19 cellular contexts compared by ENCODE assay signal in genomic region chr15:43893956-43894355, GRCh38.
DNase-seq lines count a peak whose midpoint lies in the region; ATAC-seq, FAIRE-seq and TF ChIP-seq lines count a peak whose summit lies in the region.
"Had no signal": no experiment of that assay in that cellular context is flagged by ENCODE, and none has a peak within 500 bp of the region (broad histone marks: within the 10 kb centered on the region; RNA-seq: fewer than 3 reads in every experiment).

No MANE protein-coding gene starts in this region.

- H3K9ac ChIP-seq in kidney (ENCODE audit: low read length in 2 of 2), result no peak overlapping the region

- no TSS peak for BruUV-seq in Caco-2 (replicated peaks; lab: Mats Ljungman, UMichigan)

- intact Hi-C loops in Caco-2 (cut with micrococcal nuclease; ENCODE audit: unreplicated experiment) (no loop called here), heart left ventricle (cut with DNase I) (loop anchor here in 3 of 10 donors (1.0 to 2.0 kb wide), 2 partner anchors 15 kb away; no protein-coding TSS in a partner anchor), pancreas (cut with DNase I) (no loop called here), kidney (cut with DNase I) (no loop called here)

- POLR2A ChIA-PET in Caco-2 (lab: Charles Lee), result no interaction called here

- FAIRE-seq in pancreas (lab: Jason Lieb, UNC), result no peak
- no peak for FAIRE-seq in kidney (lab: Jason Lieb, UNC)
- FAIRE-seq: D721Med, GM19239, K562 had no signal

- H3K27ac Mint-ChIP-seq in Caco-2 (ENCODE audit: unreplicated experiment), result peak overlapping the region; percentile 6
- H3K27ac Mint-ChIP-seq: CD4-positive, alpha-beta T cell had no signal

- peaks cover 20% of the 10 kb centered on the region for H3K4me1 ChIP-seq in Caco-2
- peaks cover 0 to 60% (median 20%) of the 10 kb centered on the region in 12 donors for H3K4me1 ChIP-seq in heart left ventricle
- H3K4me1 ChIP-seq in pancreas, result peaks cover 6 to 22% (median 12%) of the 10 kb centered on the region in 3 donors
- no peaks in the 10 kb centered on the region for H3K4me1 ChIP-seq in kidney (ENCODE audit: control insufficient read depth in 1 of 2, insufficient read depth in 1 of 2, low read depth in 1 of 2, low read length in 2 of 2)

- H3K4me3 ChIP-seq in Caco-2 (ENCODE audit: low read depth, low read length), result no peak overlapping the region
- peak overlapping the region in 4 of 12 donors; percentile 3 to 27 (median 14) for H3K4me3 ChIP-seq in heart left ventricle
- no peak overlapping the region for H3K4me3 ChIP-seq in pancreas
- H3K4me3 ChIP-seq in kidney (ENCODE audit: low read length in 2 of 2), result no peak overlapping the region
- H3K4me3 ChIP-seq: K562 had no signal

- 23 to 52% (median 41%) methylated on average over 1 of the region's 1 CpG for WGBS in heart left ventricle, 4 donors
- WGBS in pancreas, 2 donors, result 16 to 44% methylated on average over 1 of the region's 1 CpG

- H3K36me3 Mint-ChIP-seq in Caco-2 (ENCODE audit: insufficient read depth, unreplicated experiment), result peaks cover 13% of the 10 kb centered on the region

- H3K36me3 ChIP-seq in Caco-2 (ENCODE audit: control insufficient read depth, insufficient read depth, low read length) (no peaks in the 10 kb centered on the region), heart left ventricle (no peaks in the 10 kb centered on the region), pancreas (no peaks in the 10 kb centered on the region), kidney (ENCODE audit: control insufficient read depth in 1 of 2, insufficient read depth in 2 of 2, low read length in 2 of 2) (no peaks in the 10 kb centered on the region)

- CTCF ChIA-PET in Caco-2 (lab: Charles Lee), result no interaction called here

- TF ChIP-seq POLR2A in heart left ventricle (IDR thresholded peaks at IDR 0.05), result peak in 1 of 2 donors; percentile 31

- H3K27ac ChIP-seq in heart left ventricle (peak overlapping the region; percentile 66 to 96 (median 88)), pancreas (no peak overlapping the region), kidney (ENCODE audit: low read depth in 2 of 2, low read length in 2 of 2) (no peak overlapping the region)
- H3K27ac ChIP-seq: HL-60 had no signal

- DNase-seq in Caco-2 (no peak), astrocyte of the hippocampus (ENCODE audit: low read depth, low spot score) (peak; percentile 37), heart left ventricle (peak in 4 of 5 donors; percentile 75 to 87 (median 83)), pancreas (peak in 4 of 6 donors; percentile 48 to 75 (median 58)), A172 (ENCODE audit: low spot score) (no peak), kidney (no peak)
- no peak for DNase-seq in activated naive CD4-positive, alpha-beta T cell (lab: John Stamatoyannopoulos, UW)
- no peak for DNase-seq in stimulated activated CD4-positive, alpha-beta T cell treated with anti-CD3 and anti-CD28 coated beads, Interleukin-4, amount 100 ng/mL, for 24 hours
- DNase-seq: CD4-positive, alpha-beta T cell; GF-D8; NCI-H1048; NCI-H146; NCI-H2081 treated with DMSO at 0.1 percent for 48 hours; NCI-H226; NCI-H69 had no signal

- no peak overlapping the region for H3K4me3 Mint-ChIP-seq in Caco-2 (ENCODE audit: unreplicated experiment)
- H3K4me3 Mint-ChIP-seq: CD4-positive, alpha-beta T cell had no signal

- peak; percentile 96 to 98 (median 96) for ATAC-seq in heart left ventricle
- ATAC-seq in pancreas, result peak; percentile 83 to 93 (median 88)
- ATAC-seq: K562 had no signal

- H3K9me3 ChIP-seq in Caco-2 (no peaks in the 10 kb centered on the region), heart left ventricle (no peaks in the 10 kb centered on the region), pancreas (no peaks in the 10 kb centered on the region), kidney (ENCODE audit: control insufficient read depth in 1 of 2, low read length in 2 of 2) (no peaks in the 10 kb centered on the region)

- no peaks in the 10 kb centered on the region for H3K27me3 ChIP-seq in Caco-2 (replicated peaks; ENCODE audit: control insufficient read depth, insufficient read depth, low read length)
- no peaks in the 10 kb centered on the region for H3K27me3 ChIP-seq in heart left ventricle
- no peaks in the 10 kb centered on the region for H3K27me3 ChIP-seq in pancreas

- TF ChIP-seq CTCF in Caco-2 (IDR thresholded peaks at IDR 0.05; ENCODE audit: insufficient read depth in 1 of 2, low read depth in 1 of 2, low read length in 1 of 2, severe bottlenecking in 1 of 2, unreplicated experiment in 1 of 2) (no peak), heart left ventricle (IDR thresholded peaks at IDR 0.05) (no peak), pancreas (IDR thresholded peaks at IDR 0.05) (no peak), kidney (IDR thresholded peaks at IDR 0.05; ENCODE audit: borderline replicate concordance, extremely low read depth, insufficient read depth) (no peak)

- H3K9me3 Mint-ChIP-seq in Caco-2 (ENCODE audit: unreplicated experiment), result no peaks in the 10 kb centered on the region
- H3K9me3 Mint-ChIP-seq: CD4-positive, alpha-beta T cell had no signal

- H3K27me3 Mint-ChIP-seq in Caco-2 (ENCODE audit: insufficient read depth, unreplicated experiment), result no peaks in the 10 kb centered on the region
- H3K27me3 Mint-ChIP-seq: CD4-positive, alpha-beta T cell had no signal

- peaks cover 19% of the 10 kb centered on the region for H3K4me1 Mint-ChIP-seq in Caco-2 (ENCODE audit: low read depth, unreplicated experiment)

Comparison
In these comparisons a context has a peak if more than half of its experiments do, and no peak if none do; other contexts are left out.
1. DNase-seq: peak in astrocyte of the hippocampus (single experiment), heart left ventricle (4 of 5) and pancreas (4 of 6); none in Caco-2 (0 of 2), A172 (single experiment), activated naive CD4-positive, alpha-beta T cell (0 of 4), kidney (single experiment) and stimulated activated CD4-positive, alpha-beta T cell treated with anti-CD3 and anti-CD28 coated beads, Interleukin-4, amount 100 ng/mL, for 24 hours (single experiment).
2. H3K27ac ChIP-seq: peak in heart left ventricle (12 of 12); none in pancreas (0 of 4) and kidney (0 of 2).